Comparison of ENCODE assay signal across 33 cellular contexts in the genomic region with DNA sequence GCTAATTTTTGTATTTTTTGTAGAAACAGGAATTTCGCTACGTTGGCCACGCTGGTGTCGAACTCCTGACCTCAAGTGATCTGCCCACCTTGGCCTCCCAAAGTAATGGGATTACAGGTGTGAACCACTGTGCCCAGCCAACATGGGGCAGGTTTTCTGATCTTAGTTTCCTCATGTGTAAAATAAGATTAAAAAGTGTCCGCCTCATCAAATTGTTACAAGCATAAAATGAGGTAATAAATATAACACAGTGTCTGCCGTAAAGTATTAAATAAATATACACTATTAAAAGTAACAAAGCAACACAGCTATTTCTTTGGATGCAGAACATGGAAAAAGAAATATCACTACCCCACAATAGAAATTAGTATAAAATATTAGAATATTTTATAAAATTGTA. TPM values are rescaled to one million over a fixed set of nuclear protein-coding genes. Genes with fewer than 3 reads are reported as not detected.
"Had no signal": no experiment of that assay in that cellular context is flagged by ENCODE, and none has a peak within 500 bp of the region (broad histone marks: within the 10 kb centered on the region; RNA-seq: fewer than 3 reads in every experiment).

No MANE protein-coding gene starts in this region.

- ATAC-seq: natural killer cell; right lobe of liver; stimulated activated memory B cell treated with anti-CD40 and anti-IgM and Interleukin-4, amounts not matched to agents 10 μg/mL and 1 μg/mL and 100 μg/mL, for 72 hours; stimulated activated naive CD8-positive, alpha-beta T cell treated with anti-CD3 and anti-CD28 coated beads, Interleukin-15, amount 100 ng/mL, for 72 hours; upper lobe of right lung had no signal

- H3K36me3 ChIP-seq: left ventricle myocardium inferior, neural progenitor cell, neutrophil, ovary, right atrium auricular region, right lobe of liver, thoracic aorta, tibial artery, upper lobe of right lung had no signal

- H3K27ac ChIP-seq: left ventricle myocardium inferior, neural progenitor cell, neutrophil, ovary, right atrium auricular region, right lobe of liver, thoracic aorta, tibial artery, upper lobe of right lung had no signal

- H3K4me1 ChIP-seq: left ventricle myocardium inferior, neural progenitor cell, right atrium auricular region, right lobe of liver, tibial artery, upper lobe of right lung had no signal

- DNase-seq: hypothalamus; immature natural killer cell; kidney; left ventricle myocardium inferior; mesendoderm; naive B cell; natural killer cell; nephron progenitor cell; ovary; right lobe of liver; stimulated activated CD4-positive, alpha-beta T cell treated with anti-CD3 and anti-CD28 coated beads, Interleukin-1b, Interleukin-23, amount 100 ng/mL, for 48 hours; stimulated activated CD4-positive, alpha-beta T cell treated with anti-CD3 and anti-CD28 coated beads, Interleukin-2, amount 100 ng/mL, for 48 hours; stimulated activated CD4-positive, alpha-beta T cell treated with anti-CD3 and anti-CD28 coated beads, Interleukin-4, amount 100 ng/mL, for 4 hours; stimulated activated CD8-positive, alpha-beta memory T cell treated with anti-CD3 and anti-CD28 coated beads, Interleukin-4, amount 100 ng/mL, for 48 hours; stimulated activated naive CD4-positive, alpha-beta T cell treated with Interleukin-2 at 50 U/mL for 16 hours; stimulated activated naive CD8-positive, alpha-beta T cell treated with anti-CD3 and anti-CD28 coated beads, Interleukin-15, amount 100 ng/mL, for 72 hours; tibial artery; trophoblast cell; upper lobe of right lung had no signal

- H3K27me3 ChIP-seq: ovary, right atrium auricular region, right lobe of liver, upper lobe of right lung had no signal

- H3K9me3 ChIP-seq: left ventricle myocardium inferior, neutrophil, ovary, right atrium auricular region, right lobe of liver, thoracic aorta, tibial artery, upper lobe of right lung had no signal

- H3K4me3 ChIP-seq: left ventricle myocardium inferior, lung, neural progenitor cell, ovary, right atrium auricular region, right lobe of liver, smooth muscle cell, thoracic aorta, tibial artery, upper lobe of right lung had no signal

RNA-seq across cellular contexts. Expression of a gene that starts 23.6 kb away (rescaled TPM):
- total RNA-seq: kidney, left ventricle myocardium inferior, lower leg skin, mononuclear cell, natural killer cell, omental fat pad, progenitor cell of endocrine pancreas, pulmonary artery endothelial cell, renal cortical epithelial cell, right atrium auricular region, right lobe of liver, skeletal muscle tissue, smooth muscle cell, upper lobe of right lung had no signal
- polyA plus RNA-seq: immature natural killer cell, ovary, smooth muscle cell had no signal
